1 cellular context compared by ENCODE assay signal in genomic region chr2:216740557-216741222, GRCh38.
TF ChIP-seq lines count a peak whose summit lies in the region.

No MANE protein-coding gene starts in this region.

TF ChIP-seq in HepG2, 621 proteins besides CTCF, POLR2A, EP300 and RAD21 (continued from another document and continues in another):
- TF ChIP-seq DNMT3B (CRISPR knock-in tag; conservative IDR thresholded peaks at IDR 0.05): no peak
- TF ChIP-seq HNF4A (CRISPR knock-in tag; IDR thresholded peaks at IDR 0.05): peak; percentile 74
- no peak for TF ChIP-seq ZBTB25 (CRISPR knock-in tag; IDR thresholded peaks at IDR 0.05)
- TF ChIP-seq KAT8 (CRISPR knock-in tag; IDR thresholded peaks at IDR 0.05): peak; percentile 39; the same call in 1 of the 2 replicates
- 0 out of 2 replicates have a peak, but pooled peaks have one; percentile 47 for TF ChIP-seq ZFP91 (CRISPR knock-in tag; IDR thresholded peaks at IDR 0.05; ENCODE audit: borderline replicate concordance)
- TF ChIP-seq ZNF354B (CRISPR knock-in tag; IDR thresholded peaks at IDR 0.05): peak; percentile 27; the same call in 1 of the 2 replicates
- peak; percentile 43; the same call in 1 of the 2 replicates for TF ChIP-seq SOX5 (CRISPR knock-in tag; IDR thresholded peaks at IDR 0.05; ENCODE audit: borderline replicate concordance)
- no peak for TF ChIP-seq FOXA1 (IDR thresholded peaks at IDR 0.05)
- TF ChIP-seq FOXA1 (CRISPR knock-in tag; IDR thresholded peaks at IDR 0.05): peak; percentile 37; the same call in 1 of the 2 replicates
- 0 out of 2 replicates have a peak, but pooled peaks have one; percentile 30 for TF ChIP-seq ZSCAN31 (CRISPR knock-in tag; IDR thresholded peaks at IDR 0.05; ENCODE audit: low read depth)
- TF ChIP-seq ZNF362 (CRISPR knock-in tag; IDR thresholded peaks at IDR 0.05; ENCODE audit: borderline replicate concordance): peak; percentile 90; the same call in 1 of the 2 replicates
- peak; percentile 48 for TF ChIP-seq ZGPAT (CRISPR knock-in tag; IDR thresholded peaks at IDR 0.05)
- no peak for TF ChIP-seq PCBP1 (IDR thresholded peaks at IDR 0.05; ENCODE audit: borderline replicate concordance, low read depth, low read length)
- no peak for TF ChIP-seq ZNF446 (CRISPR knock-in tag; IDR thresholded peaks at IDR 0.05)
- TF ChIP-seq ARID4A (CRISPR knock-in tag; IDR thresholded peaks at IDR 0.05; ENCODE audit: borderline replicate concordance): peak; percentile 39; the same call in 1 of the 2 replicates
- TF ChIP-seq RARA (CRISPR knock-in tag; IDR thresholded peaks at IDR 0.05): peak; percentile 55; the same call in 1 of the 2 replicates
- TF ChIP-seq MIXL1 (CRISPR knock-in tag; IDR thresholded peaks at IDR 0.05): 0 out of 2 replicates have a peak, but pooled peaks have one; percentile 34
- TF ChIP-seq KLF16 (CRISPR knock-in tag; IDR thresholded peaks at IDR 0.05): peak in 1 of 2 experiments; percentile 46; a peak in 1 of 4 replicates
- TF ChIP-seq RAD51 (IDR thresholded peaks at IDR 0.05; ENCODE audit: borderline replicate concordance): peak; percentile 38; the same call in 1 of the 2 replicates
- TF ChIP-seq HMG20A (CRISPR knock-in tag; IDR thresholded peaks at IDR 0.05; ENCODE audit: borderline replicate concordance): peak; percentile 59; the same call in 1 of the 2 replicates
- TF ChIP-seq FOXK1 (CRISPR knock-in tag; IDR thresholded peaks at IDR 0.05; ENCODE audit: borderline replicate concordance, low read depth): peak; percentile 90; the same call in 1 of the 2 replicates
- TF ChIP-seq NR2F6 (IDR thresholded peaks at IDR 0.05): peak; percentile 63
- peak; percentile 46; the same call in 1 of the 2 replicates for TF ChIP-seq NR2F6 (CRISPR knock-in tag; IDR thresholded peaks at IDR 0.05)
- TF ChIP-seq ZNF644 (CRISPR knock-in tag; IDR thresholded peaks at IDR 0.05; ENCODE audit: low read depth): 0 out of 2 replicates have a peak, but pooled peaks have one; percentile 40
- peak; percentile 60; the same call in 1 of the 2 replicates for TF ChIP-seq TFAP4 (IDR thresholded peaks at IDR 0.05; ENCODE audit: borderline replicate concordance, low read depth)
- TF ChIP-seq ZBTB40 (IDR thresholded peaks at IDR 0.05): no peak
- TF ChIP-seq ZBTB40 (CRISPR knock-in tag; IDR thresholded peaks at IDR 0.05): peak; percentile 76; the same call in 1 of the 2 replicates
- no peak for TF ChIP-seq RFXANK (CRISPR knock-in tag; IDR thresholded peaks at IDR 0.05)
- TF ChIP-seq THAP11 (CRISPR knock-in tag; IDR thresholded peaks at IDR 0.05): 0 out of 2 replicates have a peak, but pooled peaks have one; percentile 28
- no peak for TF ChIP-seq SOX13 (IDR thresholded peaks at IDR 0.05)
- peak in 1 of 2 experiments; percentile 38; a peak in 1 of 4 replicates for TF ChIP-seq SOX13 (CRISPR knock-in tag; conservative IDR thresholded peaks at IDR 0.05 in 1 of 2, IDR thresholded peaks at IDR 0.05 in 1 of 2)
- 0 out of 2 replicates have a peak, but pooled peaks have one; percentile 18 for TF ChIP-seq ZNF317 (CRISPR knock-in tag; IDR thresholded peaks at IDR 0.05)
- peak; percentile 54; the same call in 1 of the 2 replicates for TF ChIP-seq TBX2 (CRISPR knock-in tag; IDR thresholded peaks at IDR 0.05; ENCODE audit: borderline replicate concordance)
- no peak for TF ChIP-seq KDM5B (CRISPR knock-in tag; IDR thresholded peaks at IDR 0.05; ENCODE audit: borderline replicate concordance)
